9 cellular contexts compared by ENCODE assay signal in the genomic region with DNA sequence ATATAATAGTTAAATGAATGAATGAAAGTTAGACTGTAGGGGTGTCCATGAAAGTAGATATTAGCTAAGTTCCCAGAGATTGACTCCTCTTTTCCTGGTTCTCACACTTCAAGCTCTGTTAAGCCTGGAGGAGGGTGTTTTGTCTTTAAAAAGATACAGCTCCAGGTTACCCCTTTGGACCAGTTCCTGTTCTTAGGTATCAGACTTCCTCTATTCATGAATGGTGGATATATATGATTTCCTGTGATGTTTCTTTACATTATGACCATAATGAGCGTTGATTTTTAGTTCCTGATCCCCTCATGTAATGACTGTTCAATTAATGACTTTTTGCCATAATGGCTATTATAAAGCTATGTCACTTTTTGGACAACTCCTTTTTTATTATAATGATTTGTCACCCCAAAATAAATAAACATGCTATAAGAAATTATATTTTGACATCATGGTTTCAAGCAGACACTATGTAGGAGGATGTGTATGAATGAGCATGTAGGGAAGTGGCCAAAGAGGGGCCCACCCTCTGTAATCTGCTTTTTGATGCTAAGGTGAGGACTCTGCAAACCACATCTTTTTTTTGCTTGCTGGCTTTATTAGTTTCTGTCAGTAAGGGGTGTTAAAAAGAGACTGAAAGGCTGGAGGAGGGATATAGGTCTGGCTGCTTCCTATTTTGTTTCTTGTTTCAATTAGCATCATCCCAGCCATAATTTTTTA. TPM values are rescaled to one million over a fixed set of nuclear protein-coding genes. Genes with fewer than 3 reads are reported as not detected.
"Had no signal": no experiment of that assay in that cellular context is flagged by ENCODE, and none has a peak within 500 bp of the region (broad histone marks: within the 10 kb centered on the region; RNA-seq: fewer than 3 reads in every experiment).

No MANE protein-coding gene starts in this region.

RNA-seq across cellular contexts. Expression of gene FCGR1A, which starts 18.2 kb away (rescaled TPM):
- total RNA-seq: OCI-LY7, PC-3, PC-9, Peyer's patch, RPMI7951, SJCRH30, SJSA1, SK-MEL-5 had no signal
- polyA plus RNA-seq: SK-N-SH had no signal
